In genomic region chr11:102495161-102496042, GRCh38 we compare ENCODE assay signal across 9 cellular contexts. TPM values are rescaled to one million over a fixed set of nuclear protein-coding genes. Genes with fewer than 3 reads are reported as not detected.
DNase-seq lines count a peak whose midpoint lies in the region; ATAC-seq, FAIRE-seq and TF ChIP-seq lines count a peak whose summit lies in the region.
"Had no signal": no experiment of that assay in that cellular context is flagged by ENCODE, and none has a peak within 500 bp of the region (broad histone marks: within the 10 kb centered on the region; RNA-seq: fewer than 3 reads in every experiment).

No MANE protein-coding gene starts in this region.

- H3K27me3 ChIP-seq in ACC112 (ENCODE audit: insufficient read depth, low read length) = no peaks in the 10 kb centered on the region
- H3K27me3 ChIP-seq in K562 (ENCODE audit: control insufficient read depth in 2 of 2, insufficient read depth in 2 of 2, low read length in 2 of 2) = peaks cover 4 to 9% of the 10 kb centered on the region in 2 experiments; a peak in 4 of 5 replicates
- H3K27me3 ChIP-seq in skeletal muscle satellite cell (ENCODE audit: control insufficient read depth, insufficient read depth, low read length) = no peaks in the 10 kb centered on the region

- no peak for TF ChIP-seq EP300 in K562 (IDR thresholded peaks at IDR 0.05; ENCODE audit: low read length)

- TF ChIP-seq CTCF in GM12864 (IDR thresholded peaks at IDR 0.05; ENCODE audit: low read depth, low read length, missing control alignments) = peak; percentile 59
- TF ChIP-seq CTCF in HFF-Myc (IDR thresholded peaks at IDR 0.05; ENCODE audit: low read depth, low read length, missing control alignments) = peak; percentile 57
- peak; percentile 60 to 83 (median 72); a peak in 5 of 6 replicates for TF ChIP-seq CTCF in K562 (IDR thresholded peaks at IDR 0.05 in 2 of 3, conservative IDR thresholded peaks at IDR 0.05 in 1 of 3; ENCODE audit: insufficient read depth in 2 of 3, low read depth in 1 of 3, low read length in 3 of 3)

- TF ChIP-seq RAD21 in K562 (CRISPR knock-in tag; conservative IDR thresholded peaks at IDR 0.05 in 1 of 2, IDR thresholded peaks at IDR 0.05 in 1 of 2) = peak; percentile 93 to 95

- no peaks in the 10 kb centered on the region for H3K9me1 ChIP-seq in K562 (ENCODE audit: control insufficient read depth, insufficient read depth, low read length)

- no TSS peak for BruUV-seq in K562 (replicated peaks; lab: Mats Ljungman, UMichigan)

- H3K4me3 ChIP-seq in ACC112 (ENCODE audit: low read depth, low read length) = no peak overlapping the region
- H3K4me3 ChIP-seq in GM12864 (ENCODE audit: low read depth, low read length) = no peak overlapping the region
- H3K4me3 ChIP-seq in HFF-Myc (replicated peaks; ENCODE audit: low read depth, low read length) = no peak overlapping the region
- H3K4me3 ChIP-seq in K562 = no peak overlapping the region
- H3K4me3 ChIP-seq in skeletal muscle satellite cell (ENCODE audit: low read length) = no peak overlapping the region

- intact Hi-C loops in K562 (cut with micrococcal nuclease) = loop anchor here (1.0 to 5.0 kb wide), 7 partner anchors 105 to 633 kb away; no protein-coding TSS in a partner anchor

- no peak overlapping the region for H3K9ac ChIP-seq in K562 (ENCODE audit: insufficient read depth in 1 of 2, low read depth in 2 of 2, low read length in 2 of 2)
- H3K9ac ChIP-seq in skeletal muscle satellite cell (ENCODE audit: low read depth, low read length) = no peak overlapping the region

- POLR2A ChIA-PET in K562 (lab: Yijun Ruan, JAX) = interaction anchor here (0.6 to 1.0 kb wide), 2 partner anchors 13 to 110 kb away, joined by 3 read pairs; no protein-coding TSS in a partner anchor

- FAIRE-seq in K562 (lab: Jason Lieb, UNC) = peak; percentile 90

- in situ Hi-C loops in K562 (cut with MboI) = loop anchor here (5.0 to 10.0 kb wide), 3 partner anchors 101 to 211 kb away; no protein-coding TSS in a partner anchor

- H3K9me3 ChIP-seq in K562 (replicated peaks; ENCODE audit: control insufficient read depth, insufficient read depth, low read depth, low read length) = no peaks in the 10 kb centered on the region
- no peaks in the 10 kb centered on the region for H3K9me3 ChIP-seq in skeletal muscle satellite cell (replicated peaks; ENCODE audit: low read length)

- no peak overlapping the region for H3K4me2 ChIP-seq in K562 (ENCODE audit: insufficient read depth, low read length)
- H3K4me2 ChIP-seq in skeletal muscle satellite cell (ENCODE audit: low read length) = peak overlapping the region; percentile 40

- H3K4me1 ChIP-seq in ACC112 (ENCODE audit: control insufficient read depth, insufficient read depth, low read length, unreplicated experiment) (peaks cover 15% of the 10 kb centered on the region), K562 (replicated peaks in 1 of 2; ENCODE audit: control insufficient read depth in 2 of 2, insufficient read depth in 2 of 2, low read length in 2 of 2) (no peaks in the 10 kb centered on the region), skeletal muscle satellite cell (ENCODE audit: control insufficient read depth, insufficient read depth, low read length) (peaks cover 9% of the 10 kb centered on the region)

- H3K79me2 ChIP-seq in ACC112 (ENCODE audit: control insufficient read depth, insufficient read depth, low read length, unreplicated experiment) (no peaks in the 10 kb centered on the region), K562 (ENCODE audit: control insufficient read depth, insufficient read depth, low read length) (no peaks in the 10 kb centered on the region)

- DNase-seq in GM12864 (ENCODE audit: low read depth) (peak; percentile 55), HFF-Myc (ENCODE audit: extremely low read depth, low read depth) (peak; percentile 65), M059J (ENCODE audit: low read depth) (peak; percentile 87), RKO (ENCODE audit: low spot score) (peak; percentile 89), K562 (ENCODE audit: extremely low read depth in 1 of 4, low spot score in 3 of 4) (peak; percentile 49 to 86 (median 56)), iPS DF 4.7 (ENCODE audit: extremely low read depth, low spot score) (peak; percentile 56)

- CTCF ChIA-PET in K562 (lab: Yijun Ruan, JAX; ENCODE audit: low intra/inter-chr PET ratio) = interaction anchor here (0.7 to 2.7 kb wide), 7 partner anchors 105 to 238 kb away, joined by 3 to 19 read pairs (median 9); no protein-coding TSS in a partner anchor

- H3K36me3 ChIP-seq in ACC112 (ENCODE audit: insufficient read depth, low read length) (no peaks in the 10 kb centered on the region), K562 (ENCODE audit: control insufficient read depth, insufficient read depth, low read length) (no peaks in the 10 kb centered on the region), skeletal muscle satellite cell (ENCODE audit: insufficient read depth, low read length) (no peaks in the 10 kb centered on the region)

- no peaks in the 10 kb centered on the region for H4K20me1 ChIP-seq in K562 (replicated peaks; ENCODE audit: control insufficient read depth, insufficient read depth, low read length)

- H2AFZ ChIP-seq in ACC112 (ENCODE audit: low read length, unreplicated experiment) (peak overlapping the region; percentile 73), K562 (ENCODE audit: low read depth, low read length) (no peak overlapping the region)

- peak; percentile 91 for ATAC-seq in K562

- no peak for TF ChIP-seq POLR2A in K562 (conservative IDR thresholded peaks at IDR 0.05)

- H3K27ac ChIP-seq in ACC112 (ENCODE audit: low read depth, low read length) (no peak overlapping the region), K562 (ENCODE audit: extremely low read depth, low read depth, low read length) (no peak overlapping the region)

- WGBS in K562 (ENCODE audit: insufficient coverage, low coverage, missing lambda C conversion rate) = 12% methylated on average over 12 of the region's 12 CpGs

TF ChIP-seq in K562, 482 proteins besides CTCF, POLR2A, EP300 and RAD21 (continues in another document):
- TF ChIP-seq ZFP1 (CRISPR knock-in tag; IDR thresholded peaks at IDR 0.05) (no peak), POLR3A (IDR thresholded peaks at IDR 0.05; ENCODE audit: borderline replicate concordance, extremely low read depth, insufficient read depth, insufficient read length) (no peak), ATF7 (IDR thresholded peaks at IDR 0.05) (0 out of 2 replicates have a peak, but pooled peaks have one; percentile 23), ZNF395 (CRISPR knock-in tag; IDR thresholded peaks at IDR 0.05) (no peak), ZKSCAN1 (IDR thresholded peaks at IDR 0.05; ENCODE audit: low read depth, low read length) (no peak), BRCA1 (IDR thresholded peaks at IDR 0.05) (no peak), BRCA1 (CRISPR knock-in tag; IDR thresholded peaks at IDR 0.05) (no peak), ZNF347 (CRISPR knock-in tag; IDR thresholded peaks at IDR 0.05; ENCODE audit: low read depth) (no peak), CHCHD3 (CRISPR knock-in tag; IDR thresholded peaks at IDR 0.05) (no peak)

RNA-seq across cellular contexts. Expression of gene MMP7, which starts 35.1 kb away (rescaled TPM):
- total RNA-seq in M059J (2014; rRNA removed; shearing (Covaris generic)) = 0.34 and 1.2 TPM in 2 replicates
- not detected in 2 replicates for total RNA-seq in K562 (2011; cell fraction: chromatin; rRNA removed; ENCODE audit: low replicate concordance)
- total RNA-seq in K562 (2011; cell fraction: nucleolus; rRNA removed) = not detected in 2 replicates
- not detected in 2 replicates for total RNA-seq in K562 (2011; cell fraction: nucleoplasm; rRNA removed)
- total RNA-seq in K562 (2014; rRNA removed) (not detected in 2 replicates), K562 (2014; rRNA removed; fragmentation: Illumina TruSeq; extraction: Trizol) (not detected in 2 replicates), K562 (2015; rRNA removed; fragmentation: Illumina TruSeq; extraction: Trizol) (not detected in 2 replicates), K562 (2021) (0.13 and 0.31 TPM in 2 replicates)
- polyA plus RNA-seq in K562 (2011; rRNA removed) (not detected in 2 replicates), K562 (2014; fragmentation: Illumina TruSeq; extraction: Trizol) (not detected in 2 replicates), K562 (2014; fragmentation: Nextera tagmentation; extraction: Ambion mirVana) (not detected), K562 (2014; rRNA removed) (not detected in 2 replicates)
- not detected in 2 replicates for polyA plus RNA-seq in K562 (2011; cell fraction: cytosol; rRNA removed)
- not detected in 2 replicates for polyA plus RNA-seq in K562 (2011; cell fraction: nucleus; rRNA removed)
- not detected in 2 replicates for polyA plus RNA-seq in K562 (2012)
- not detected in 2 replicates for polyA minus RNA-seq in K562 (2011; rRNA and poly(A)+ RNA removed)
- polyA minus RNA-seq in K562 (2011; cell fraction: cytosol; rRNA and poly(A)+ RNA removed) = not detected in 2 replicates
- polyA minus RNA-seq in K562 (2011; cell fraction: nucleus; rRNA and poly(A)+ RNA removed) = not detected in 2 replicates
- total RNA-seq in skeletal muscle satellite cell (2012; rRNA removed) = not detected in 2 replicates
- total RNA-seq: T-helper 1 cell treated with Interleukin-12 subunit alpha and Interleukin-12 subunit beta and Interleukin-4 antibody, amounts not matched to agents 30 ng/mL and 1 ng/mL, for 36 hours had no signal

RNA-seq across cellular contexts. Expression of gene TMEM123, which starts 42.8 kb away (rescaled TPM):
- total RNA-seq in M059J (2014; rRNA removed; shearing (Covaris generic)) = 225 and 258 TPM in 2 replicates
- 82.8 and 147 TPM in 2 replicates for total RNA-seq in K562 (2011; cell fraction: chromatin; rRNA removed; ENCODE audit: low replicate concordance)
- total RNA-seq in K562 (2011; cell fraction: nucleolus; rRNA removed) = 97.2 and 106 TPM in 2 replicates
- 158 and 240 TPM in 2 replicates for total RNA-seq in K562 (2011; cell fraction: nucleoplasm; rRNA removed)
- total RNA-seq in K562 (2014; rRNA removed) = 50.2 and 55.0 TPM in 2 replicates
- total RNA-seq in K562 (2014; rRNA removed; fragmentation: Illumina TruSeq; extraction: Trizol) = 132 and 151 TPM in 2 replicates
- 139 and 149 TPM in 2 replicates for total RNA-seq in K562 (2015; rRNA removed; fragmentation: Illumina TruSeq; extraction: Trizol)
- 80.0 and 82.4 TPM in 2 replicates for total RNA-seq in K562 (2021)
- polyA plus RNA-seq in K562 (2011; rRNA removed) = 327 and 344 TPM in 2 replicates
- polyA plus RNA-seq in K562 (2011; cell fraction: cytosol; rRNA removed) = 95.7 and 139 TPM in 2 replicates
- polyA plus RNA-seq in K562 (2011; cell fraction: nucleus; rRNA removed) = 33.6 and 76.0 TPM in 2 replicates
- 73.9 and 87.4 TPM in 2 replicates for polyA plus RNA-seq in K562 (2012)
- polyA plus RNA-seq in K562 (2014; fragmentation: Illumina TruSeq; extraction: Trizol) = 100 and 104 TPM in 2 replicates
- 10 to 100 TPM; 19.8 to 29.4 TPM for polyA plus RNA-seq in K562 (2014; fragmentation: Nextera tagmentation; extraction: Ambion mirVana)
- 50.1 and 52.3 TPM in 2 replicates for polyA plus RNA-seq in K562 (2014; rRNA removed)
- polyA minus RNA-seq in K562 (2011; rRNA and poly(A)+ RNA removed) = 518 and 545 TPM in 2 replicates
- 108 and 135 TPM in 2 replicates for polyA minus RNA-seq in K562 (2011; cell fraction: cytosol; rRNA and poly(A)+ RNA removed)
- polyA minus RNA-seq in K562 (2011; cell fraction: nucleus; rRNA and poly(A)+ RNA removed) = 22.5 and 48.3 TPM in 2 replicates
- total RNA-seq in skeletal muscle satellite cell (2012; rRNA removed) = 47.4 and 63.1 TPM in 2 replicates
